Comparison of ENCODE assay signal across 10 cellular contexts in genomic region chr19:10962863-10963262, GRCh38. TPM values are rescaled to one million over a fixed set of nuclear protein-coding genes. Genes with fewer than 3 reads are reported as not detected.
A peak's percentile ranks its signal among the peaks of the same experiment; 100 is the strongest.
DNase-seq lines count a peak whose midpoint lies in the region; ATAC-seq and TF ChIP-seq lines count a peak whose summit lies in the region.
"Had no signal": no experiment of that assay in that cellular context is flagged by ENCODE, and none has a peak within 500 bp of the region (broad histone marks: within the 10 kb centered on the region; RNA-seq: fewer than 3 reads in every experiment).

No MANE protein-coding gene starts in this region.

- H3K27me3 ChIP-seq in effector memory CD4-positive, alpha-beta T cell (replicated peaks; ENCODE audit: control insufficient read depth, insufficient read depth, low read length, poor library complexity, severe bottlenecking) = no peaks in the 10 kb centered on the region
- H3K27me3 ChIP-seq: vagina had no signal

- H3K27ac Mint-ChIP-seq in T-cell = peak overlapping the region; percentile 84 to 88
- no peak overlapping the region for H3K27ac Mint-ChIP-seq in stimulated activated naive CD8-positive, alpha-beta T cell treated with anti-CD3 and anti-CD28 coated beads, Interleukin-15, amount 100 ng/mL, for 72 hours

- no peaks in the 10 kb centered on the region for H3K9me3 Mint-ChIP-seq in activated T-cell treated with anti-CD3 and anti-CD28 coated beads, Interleukin-2, amount 50 U/mL, for 4 hours
- no peaks in the 10 kb centered on the region for H3K9me3 Mint-ChIP-seq in T-cell
- H3K9me3 Mint-ChIP-seq in stimulated activated naive CD8-positive, alpha-beta T cell treated with anti-CD3 and anti-CD28 coated beads, Interleukin-15, amount 100 ng/mL, for 72 hours = no peaks in the 10 kb centered on the region

- DNase-seq in activated T-cell treated with anti-CD3 and anti-CD28 coated beads, Interleukin-2, amount 50 U/mL, for 4 hours = no peak
- no peak for DNase-seq in activated T-cell treated with anti-CD3 and anti-CD28 coated beads for 4 hours
- DNase-seq in T-cell = no peak
- DNase-seq in fibroblast of the aortic adventitia (ENCODE audit: low read depth) = no peak
- DNase-seq in stimulated activated naive CD8-positive, alpha-beta T cell treated with anti-CD3 and anti-CD28 coated beads, Interleukin-15, amount 100 ng/mL, for 72 hours = no peak
- DNase-seq in effector memory CD4-positive, alpha-beta T cell = no peak
- DNase-seq in caudate nucleus (lab: John Stamatoyannopoulos, UW) = no peak
- DNase-seq: activated gamma-delta T cell had no signal

- H3K9me3 ChIP-seq in effector memory CD4-positive, alpha-beta T cell (ENCODE audit: control insufficient read depth, low read length) = no peaks in the 10 kb centered on the region
- H3K9me3 ChIP-seq: vagina had no signal

- no peaks in the 10 kb centered on the region for H3K27me3 Mint-ChIP-seq in activated T-cell treated with anti-CD3 and anti-CD28 coated beads, Interleukin-2, amount 50 U/mL, for 4 hours (ENCODE audit: low read depth)
- H3K27me3 Mint-ChIP-seq in T-cell = no peaks in the 10 kb centered on the region
- no peaks in the 10 kb centered on the region for H3K27me3 Mint-ChIP-seq in stimulated activated naive CD8-positive, alpha-beta T cell treated with anti-CD3 and anti-CD28 coated beads, Interleukin-15, amount 100 ng/mL, for 72 hours

- ATAC-seq in activated T-cell treated with anti-CD3 and anti-CD28 coated beads, Interleukin-2, amount 50 U/mL, for 4 hours = no peak
- ATAC-seq in T-cell (replicated peaks in 1 of 4) (no peak), GM21529 (IDR thresholded peaks at IDR 0.05; ENCODE audit: unreplicated experiment) (no peak)
- no peak for ATAC-seq in stimulated activated naive CD8-positive, alpha-beta T cell treated with anti-CD3 and anti-CD28 coated beads, Interleukin-15, amount 100 ng/mL, for 72 hours

- peak overlapping the region; percentile 31 for H3K4me3 ChIP-seq in fibroblast of the aortic adventitia (ENCODE audit: low read depth, low read length)
- H3K4me3 ChIP-seq in effector memory CD4-positive, alpha-beta T cell (ENCODE audit: insufficient read depth, low read depth, low read length, poor library complexity, severe bottlenecking) = no peak overlapping the region

- peak overlapping the region; percentile 94 for H3K4me3 Mint-ChIP-seq in activated T-cell treated with anti-CD3 and anti-CD28 coated beads, Interleukin-2, amount 50 U/mL, for 4 hours
- peak overlapping the region; percentile 87 to 90 (median 90) for H3K4me3 Mint-ChIP-seq in T-cell
- H3K4me3 Mint-ChIP-seq in stimulated activated naive CD8-positive, alpha-beta T cell treated with anti-CD3 and anti-CD28 coated beads, Interleukin-15, amount 100 ng/mL, for 72 hours = peak overlapping the region; percentile 89 to 93

- H3K4me1 Mint-ChIP-seq in activated T-cell treated with anti-CD3 and anti-CD28 coated beads, Interleukin-2, amount 50 U/mL, for 4 hours (ENCODE audit: low read depth) = peaks cover 43% of the 10 kb centered on the region
- peaks cover 51 to 57% (median 52%) of the 10 kb centered on the region in 3 donors for H3K4me1 Mint-ChIP-seq in T-cell
- H3K4me1 Mint-ChIP-seq in stimulated activated naive CD8-positive, alpha-beta T cell treated with anti-CD3 and anti-CD28 coated beads, Interleukin-15, amount 100 ng/mL, for 72 hours = peaks cover 62% of the 10 kb centered on the region

- H3K36me3 ChIP-seq in effector memory CD4-positive, alpha-beta T cell (ENCODE audit: control insufficient read depth, insufficient read depth, low read length) = no peaks in the 10 kb centered on the region
- H3K36me3 ChIP-seq: vagina had no signal

- POLR2A ChIA-PET in T-cell (lab: Charles Lee) = interaction anchor here in 1 of 2 donors (0.6 kb wide), 1 partner anchor 46 kb away, joined by 4 read pairs; no protein-coding TSS in a partner anchor

- TF ChIP-seq CTCF in fibroblast of the aortic adventitia (IDR thresholded peaks at IDR 0.05; ENCODE audit: insufficient read depth, low read length) = no peak

- CTCF ChIA-PET in T-cell (lab: Charles Lee) = interaction anchor here in 1 of 2 donors (0.6 to 0.7 kb wide), 3 partner anchors 8 to 84 kb away, joined by 3 read pairs; no protein-coding TSS in a partner anchor

- H3K36me3 Mint-ChIP-seq in activated T-cell treated with anti-CD3 and anti-CD28 coated beads, Interleukin-2, amount 50 U/mL, for 4 hours (ENCODE audit: insufficient read depth) = no peaks in the 10 kb centered on the region
- no peaks in the 10 kb centered on the region for H3K36me3 Mint-ChIP-seq in T-cell

- H3K27ac ChIP-seq in effector memory CD4-positive, alpha-beta T cell (ENCODE audit: insufficient read depth, low read length, poor library complexity, severe bottlenecking) = no peak overlapping the region
- no peak overlapping the region for H3K27ac ChIP-seq in caudate nucleus (ENCODE audit: low read depth, low read length)

- H3K4me1 ChIP-seq in effector memory CD4-positive, alpha-beta T cell (ENCODE audit: control insufficient read depth, insufficient read depth, low read length, poor library complexity, severe bottlenecking) = peaks cover 15% of the 10 kb centered on the region

RNA-seq across cellular contexts. Expression of gene SMARCA4, which starts 2.0 kb away (rescaled TPM):
- 100 to 1,000 TPM; 160 to 168 (median 162) TPM for total RNA-seq in activated T-cell treated with anti-CD3 and anti-CD28 coated beads, Interleukin-2, amount 50 U/mL, for 4 hours
- 100 to 1,000 TPM in 4 of 5 donors, 10 to 100 TPM in 1; 93.4 to 114 (median 109) TPM for total RNA-seq in T-cell
- 46.5 and 63.8 TPM in 2 replicates for total RNA-seq in fibroblast of the aortic adventitia (ENCODE audit: low replicate concordance)

RNA-seq across cellular contexts. Expression of gene TIMM29, which starts 34.3 kb away (rescaled TPM):
- total RNA-seq in activated T-cell treated with anti-CD3 and anti-CD28 coated beads, Interleukin-2, amount 50 U/mL, for 4 hours = 10 to 100 TPM; 23.2 to 29.5 (median 24.4) TPM
- total RNA-seq in T-cell (10 to 100 TPM; 19.2 to 40.4 (median 37.2) TPM), fibroblast of the aortic adventitia (ENCODE audit: low replicate concordance) (18.4 and 41.5 TPM in 2 replicates)

RNA-seq across cellular contexts. Expression of gene YIPF2, which starts 34.4 kb away (rescaled TPM):
- total RNA-seq in activated T-cell treated with anti-CD3 and anti-CD28 coated beads, Interleukin-2, amount 50 U/mL, for 4 hours = 10 to 100 TPM; 37.4 to 50.9 (median 47.5) TPM
- total RNA-seq in T-cell = 10 to 100 TPM; 21.2 to 34.3 (median 31.5) TPM
- total RNA-seq in fibroblast of the aortic adventitia (ENCODE audit: low replicate concordance) = 68.7 and 89.1 TPM in 2 replicates

Comparison
In these comparisons a context has a peak if more than half of its experiments do, and no peak if none do; other contexts are left out.
1. H3K27ac Mint-ChIP-seq: peak in T-cell (2 of 2); none in stimulated activated naive CD8-positive, alpha-beta T cell treated with anti-CD3 and anti-CD28 coated beads, Interleukin-15, amount 100 ng/mL, for 72 hours (0 of 2).
2. Peak in every context shown above with its lines, with median percentiles within 50 percentile points of each other: H3K4me3 Mint-ChIP-seq.